14 cellular contexts compared by ENCODE assay signal in the genomic region with DNA sequence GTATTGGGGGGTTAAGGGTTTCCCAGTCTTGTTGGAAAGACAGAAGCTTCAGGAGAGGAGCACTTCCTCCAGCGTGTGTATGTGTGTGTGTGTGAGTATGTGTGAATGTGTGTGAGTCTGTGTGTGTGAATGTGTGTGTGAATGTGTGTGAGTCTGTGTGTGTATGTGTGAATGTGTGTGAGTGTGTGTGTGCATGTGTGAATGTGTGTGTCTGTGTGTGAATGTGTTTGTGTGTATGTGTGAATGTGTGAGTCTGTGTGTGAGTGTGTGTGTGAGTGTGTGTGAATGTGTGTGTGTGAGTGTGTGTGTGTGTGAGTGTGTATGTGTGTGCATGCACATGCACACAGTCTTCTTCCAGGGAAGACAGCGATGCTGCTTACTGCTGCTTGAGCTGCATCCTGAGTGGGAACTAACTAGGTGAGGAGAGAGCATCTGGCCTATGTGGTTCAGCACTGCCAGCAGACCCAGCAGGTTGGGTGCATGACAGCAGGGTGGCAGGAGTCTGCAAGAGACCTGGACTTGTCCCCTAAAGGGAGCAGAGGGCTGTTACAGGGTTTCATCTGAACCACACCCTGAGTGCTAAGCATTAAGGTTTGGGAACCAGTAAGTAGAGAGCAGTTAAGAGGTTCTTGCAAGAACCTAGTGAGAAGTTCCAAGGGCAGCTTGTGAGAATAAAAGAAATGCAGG. TPM values are rescaled to one million over a fixed set of nuclear protein-coding genes. Genes with fewer than 3 reads are reported as not detected.
DNase-seq lines count a peak whose midpoint lies in the region; ATAC-seq, FAIRE-seq and TF ChIP-seq lines count a peak whose summit lies in the region.
"Had no signal": no experiment of that assay in that cellular context is flagged by ENCODE, and none has a peak within 500 bp of the region (broad histone marks: within the 10 kb centered on the region; RNA-seq: fewer than 3 reads in every experiment).

No MANE protein-coding gene starts in this region.

- H2AFZ ChIP-seq in GM12878 (ENCODE audit: control insufficient read depth, low read depth, low read length) (no peak overlapping the region), neural progenitor cell (replicated peaks) (no peak overlapping the region)

- H3K4me1 Mint-ChIP-seq in neural progenitor cell = peaks cover 45% of the 10 kb centered on the region
- H3K4me1 Mint-ChIP-seq: nephron had no signal

- BruUV-seq in GM12878 (replicated peaks; lab: Mats Ljungman, UMichigan) = no TSS peak

- no peak for TF ChIP-seq POLR2A in GM12878 (IDR thresholded peaks at IDR 0.05; ENCODE audit: low read depth, low read length)

- no peak for TF ChIP-seq EP300 in GM12878 (IDR thresholded peaks at IDR 0.05; ENCODE audit: borderline replicate concordance in 1 of 2, control insufficient read depth in 1 of 2, low read depth in 2 of 2, low read length in 2 of 2)

- TF ChIP-seq RAD21 in GM12878 (IDR thresholded peaks at IDR 0.05; ENCODE audit: insufficient read depth, low read depth, low read length) = no peak

- H3K4me1 ChIP-seq in GM12878 (ENCODE audit: control insufficient read depth, insufficient read depth, low read length) (peaks cover 4% of the 10 kb centered on the region), neural progenitor cell (peaks cover 27% of the 10 kb centered on the region)

- in situ Hi-C loops in GM12878 (cut with MboI) = no loop called here

- H3K9ac ChIP-seq in GM12878 (ENCODE audit: control insufficient read depth, insufficient read depth, low read length) = no peak overlapping the region
- H3K9ac ChIP-seq in neural progenitor cell = no peak overlapping the region

- DNase-seq in GM12865 (ENCODE audit: low read depth) (peak; percentile 3), NCI-H2171 (lab: John Stamatoyannopoulos, UW) (peak; percentile 43), GM12878 (ENCODE audit: low read depth, low spot score) (no peak), neural progenitor cell (ENCODE audit: low spot score) (no peak), D721Med (ENCODE audit: insufficient read length, low spot score) (no peak)
- DNase-seq: Caco-2, foreskin fibroblast, MV-4-11, NCI-H69, SHP77 had no signal

- CTCF ChIA-PET in GM12878 (lab: Yijun Ruan, JAX) = interaction anchor here (0.6 to 1.2 kb wide), 3 partner anchors 22 to 201 kb away, joined by 3 read pairs; a partner anchor contains a TSS

- POLR2A ChIA-PET in GM12878 (lab: Charles Lee) = no interaction called here

- TF ChIP-seq CTCF in GM12865 (IDR thresholded peaks at IDR 0.05; ENCODE audit: insufficient read depth, low read depth, low read length, missing control alignments) (no peak), GM12878 (IDR thresholded peaks at IDR 0.05 in 2 of 3, conservative IDR thresholded peaks at IDR 0.05 in 1 of 3; ENCODE audit: control insufficient read depth in 2 of 3, extremely low read depth in 1 of 3, insufficient read depth in 1 of 3, low read depth in 3 of 3, low read length in 3 of 3) (no peak), neural progenitor cell (IDR thresholded peaks at IDR 0.05) (no peak), D721Med (IDR thresholded peaks at IDR 0.05; ENCODE audit: insufficient read depth, missing control alignments) (no peak)

- H3F3A ChIP-seq in neural progenitor cell (ENCODE audit: low read depth) = peaks cover 20% of the 10 kb centered on the region

- H3K9me3 ChIP-seq in GM12878 (replicated peaks; ENCODE audit: control insufficient read depth, insufficient read depth, low read length) (no peaks in the 10 kb centered on the region), neural progenitor cell (ENCODE audit: low read depth) (no peaks in the 10 kb centered on the region)
- H3K9me3 ChIP-seq: Caco-2, thoracic aorta had no signal

- H3K27ac ChIP-seq in GM12878 (ENCODE audit: control insufficient read depth, insufficient read depth) (no peak overlapping the region), neural progenitor cell (no peak overlapping the region)
- H3K27ac ChIP-seq: thoracic aorta had no signal

- FAIRE-seq in GM12878 (lab: Jason Lieb, UNC) (no peak), D721Med (lab: Jason Lieb, UNC) (no peak)

- H3K27ac Mint-ChIP-seq in neural progenitor cell = peak overlapping the region; percentile 54
- H3K27ac Mint-ChIP-seq: nephron had no signal

- H3K36me3 Mint-ChIP-seq in neural progenitor cell = no peaks in the 10 kb centered on the region

- SMC1A ChIA-PET in GM12878 (lab: Charles Lee; ENCODE audit: uncharacterized antibody, unreplicated experiment) = interaction anchor here (0.7 to 1.4 kb wide), 3 partner anchors 12 to 79 kb away, joined by 3 to 4 read pairs (median 3); no protein-coding TSS in a partner anchor

- no peaks in the 10 kb centered on the region for H4K20me1 ChIP-seq in GM12878 (ENCODE audit: control insufficient read depth, insufficient read depth)
- H4K20me1 ChIP-seq in neural progenitor cell (ENCODE audit: low read depth) = peaks cover 10% of the 10 kb centered on the region

- no peak overlapping the region for H3K4me2 ChIP-seq in GM12878 (ENCODE audit: control insufficient read depth, insufficient read depth)
- no peak overlapping the region for H3K4me2 ChIP-seq in neural progenitor cell

- intact Hi-C loops in GM12878 (cut with micrococcal nuclease; ENCODE audit: unreplicated experiment) = no loop called here

- 68% methylated on average over 2 of the region's 2 CpGs for whole genome bisulfite sequencing in GM12878 (ENCODE audit: insufficient coverage, insufficient replicate concordance, low lambda C conversion rate, missing lambda C conversion rate)

- H3K4me3 ChIP-seq in GM12865 (ENCODE audit: low read depth, low read length) (no peak overlapping the region), GM12878 (no peak overlapping the region), neural progenitor cell (no peak overlapping the region)
- H3K4me3 ChIP-seq: thoracic aorta had no signal

- peaks cover 5% of the 10 kb centered on the region for H3K27me3 Mint-ChIP-seq in neural progenitor cell (ENCODE audit: insufficient read depth, low read depth)

- no peaks in the 10 kb centered on the region for H3K79me2 ChIP-seq in GM12878 (ENCODE audit: control insufficient read depth, insufficient read depth, low read length)
- H3K79me2 ChIP-seq in neural progenitor cell (ENCODE audit: low read depth) = no peaks in the 10 kb centered on the region

- ATAC-seq in GM12878 (no peak; the same call in 2 of the 3 replicates), HG03342 (IDR thresholded peaks at IDR 0.05; ENCODE audit: unreplicated experiment) (no peak), HG03378 (IDR thresholded peaks at IDR 0.05; ENCODE audit: unreplicated experiment) (no peak)

- RAD21 ChIA-PET in GM12878 (lab: Charles Lee; ENCODE audit: unreplicated experiment) = interaction anchor here (1.5 kb wide), 1 partner anchor 43 kb away, joined by 3 read pairs; a partner anchor contains a TSS

- H3K27me3 ChIP-seq in GM12878 (replicated peaks in 1 of 2; ENCODE audit: control insufficient read depth in 2 of 2, insufficient read depth in 2 of 2, low read length in 1 of 2) (no peaks in the 10 kb centered on the region), neural progenitor cell (no peaks in the 10 kb centered on the region)

- H3K9me3 Mint-ChIP-seq in neural progenitor cell = no peaks in the 10 kb centered on the region
- H3K9me3 Mint-ChIP-seq: nephron had no signal

- H3K36me3 ChIP-seq in GM12878 (ENCODE audit: control insufficient read depth in 2 of 2, insufficient read depth in 2 of 2, low read length in 1 of 2) (no peaks in the 10 kb centered on the region), neural progenitor cell (no peaks in the 10 kb centered on the region)
- H3K36me3 ChIP-seq: thoracic aorta had no signal

- no peak overlapping the region for H3K4me3 Mint-ChIP-seq in neural progenitor cell
- H3K4me3 Mint-ChIP-seq: nephron had no signal

RNA-seq across cellular contexts. Expression of a gene that starts 22.7 kb away (rescaled TPM):
- total RNA-seq in GM12878 (2013; cell fraction: nucleolus; rRNA removed) = 27.5 and 33.7 TPM in 2 replicates
- total RNA-seq in GM12878 (2014; rRNA removed) = 29.6 and 37.6 TPM in 2 replicates
- 19.8 and 20.6 TPM in 2 replicates for total RNA-seq in GM12878 (2014; rRNA removed; fragmentation: Illumina TruSeq; extraction: Trizol)
- 54.3 and 55.1 TPM in 2 replicates for total RNA-seq in GM12878 (2021)
- polyA plus RNA-seq in GM12878 (2011; ENCODE audit: low read depth) = 16.6 TPM
- 11.6 and 20.9 TPM in 2 replicates for polyA plus RNA-seq in GM12878 (2011; rRNA removed)
- 34.6 and 40.0 TPM in 2 replicates for polyA plus RNA-seq in GM12878 (2011; cell fraction: cytosol; rRNA removed)
- polyA plus RNA-seq in GM12878 (2011; cell fraction: nucleus; rRNA removed) = 40.2 and 40.5 TPM in 2 replicates
- 24.3 and 26.8 TPM in 2 replicates for polyA plus RNA-seq in GM12878 (2012)
- 18.2 and 25.4 TPM in 2 replicates for polyA plus RNA-seq in GM12878 (2014; fragmentation: Illumina TruSeq; extraction: Trizol)
- 10 to 100 TPM in 1 of 2 experiments, 1 to 10 TPM in 1; 6.0 to 16.3 TPM for polyA plus RNA-seq in GM12878 (2014; fragmentation: Nextera tagmentation; extraction: Ambion mirVana)
- polyA plus RNA-seq in GM12878 (2014; rRNA removed) = 45.8 and 50.9 TPM in 2 replicates
- polyA plus RNA-seq in GM12878 (2016; fragmentation: Nextera tagmentation; extraction: Ambion mirVana) = 10 to 100 TPM; 81.4 to 86.4 TPM
- polyA minus RNA-seq in GM12878 (2011; rRNA and poly(A)+ RNA removed) = 18.9 and 32.5 TPM in 2 replicates
- 13.4 and 18.2 TPM in 2 replicates for polyA minus RNA-seq in GM12878 (2011; cell fraction: cytosol; rRNA and poly(A)+ RNA removed)
- polyA minus RNA-seq in GM12878 (2011; cell fraction: nucleus; rRNA and poly(A)+ RNA removed) = 23.0 and 32.6 TPM in 2 replicates
- 7.6 and 16.2 TPM in 2 replicates for total RNA-seq in neural progenitor cell (ENCODE audit: low replicate concordance)

RNA-seq across cellular contexts. Expression of a gene that starts 43.0 kb away (rescaled TPM):
- total RNA-seq in GM12878 (2013; cell fraction: nucleolus; rRNA removed) = 15.8 and 20.0 TPM in 2 replicates
- 15.6 and 17.8 TPM in 2 replicates for total RNA-seq in GM12878 (2014; rRNA removed)
- total RNA-seq in GM12878 (2014; rRNA removed; fragmentation: Illumina TruSeq; extraction: Trizol) = 19.0 and 21.2 TPM in 2 replicates
- total RNA-seq in GM12878 (2021) = 43.8 and 48.6 TPM in 2 replicates
- 12.9 TPM for polyA plus RNA-seq in GM12878 (2011; ENCODE audit: low read depth)
- polyA plus RNA-seq in GM12878 (2011; rRNA removed) = 19.2 and 34.5 TPM in 2 replicates
- polyA plus RNA-seq in GM12878 (2011; cell fraction: cytosol; rRNA removed) = 38.9 and 50.1 TPM in 2 replicates
- 38.7 and 52.2 TPM in 2 replicates for polyA plus RNA-seq in GM12878 (2011; cell fraction: nucleus; rRNA removed)
- polyA plus RNA-seq in GM12878 (2012) = 17.3 and 20.9 TPM in 2 replicates
- 24.7 and 31.4 TPM in 2 replicates for polyA plus RNA-seq in GM12878 (2014; fragmentation: Illumina TruSeq; extraction: Trizol)
- polyA plus RNA-seq in GM12878 (2014; fragmentation: Nextera tagmentation; extraction: Ambion mirVana) = 10 to 100 TPM; 12.6 to 28.4 TPM
- polyA plus RNA-seq in GM12878 (2014; rRNA removed) = 48.5 and 56.4 TPM in 2 replicates
- 10 to 100 TPM; 39.7 to 51.1 TPM for polyA plus RNA-seq in GM12878 (2016; fragmentation: Nextera tagmentation; extraction: Ambion mirVana)
- polyA minus RNA-seq in GM12878 (2011; rRNA and poly(A)+ RNA removed) = 26.6 and 27.9 TPM in 2 replicates
- polyA minus RNA-seq in GM12878 (2011; cell fraction: cytosol; rRNA and poly(A)+ RNA removed) = 15.0 and 15.9 TPM in 2 replicates
- 9.7 and 21.3 TPM in 2 replicates for polyA minus RNA-seq in GM12878 (2011; cell fraction: nucleus; rRNA and poly(A)+ RNA removed)
- total RNA-seq in neural progenitor cell (ENCODE audit: low replicate concordance) = 11.5 and 31.7 TPM in 2 replicates

RNA-seq across cellular contexts. Expression of a gene that starts 43.4 kb away (rescaled TPM):
- 28.8 and 30.3 TPM in 2 replicates for total RNA-seq in GM12878 (2013; cell fraction: nucleolus; rRNA removed)
- 13.4 and 14.4 TPM in 2 replicates for total RNA-seq in GM12878 (2014; rRNA removed)
- total RNA-seq in GM12878 (2014; rRNA removed; fragmentation: Illumina TruSeq; extraction: Trizol) = 14.2 and 15.3 TPM in 2 replicates
- 16.6 and 17.2 TPM in 2 replicates for total RNA-seq in GM12878 (2021)
- 7.0 TPM for polyA plus RNA-seq in GM12878 (2011; ENCODE audit: low read depth)
- polyA plus RNA-seq in GM12878 (2011; rRNA removed) = 24.8 TPM in 2 replicates
- 23.6 and 26.4 TPM in 2 replicates for polyA plus RNA-seq in GM12878 (2011; cell fraction: cytosol; rRNA removed)
- polyA plus RNA-seq in GM12878 (2011; cell fraction: nucleus; rRNA removed) = 17.1 and 18.5 TPM in 2 replicates
- 7.3 and 9.4 TPM in 2 replicates for polyA plus RNA-seq in GM12878 (2012)
- polyA plus RNA-seq in GM12878 (2014; fragmentation: Illumina TruSeq; extraction: Trizol) = 17.7 and 19.2 TPM in 2 replicates
- polyA plus RNA-seq in GM12878 (2014; fragmentation: Nextera tagmentation; extraction: Ambion mirVana) = 10 to 100 TPM; 15.9 to 21.7 TPM
- polyA plus RNA-seq in GM12878 (2014; rRNA removed) = 11.1 and 15.1 TPM in 2 replicates
- polyA plus RNA-seq in GM12878 (2016; fragmentation: Nextera tagmentation; extraction: Ambion mirVana) = 10 to 100 TPM; 20.4 to 21.0 TPM
- 20.0 and 25.3 TPM in 2 replicates for polyA minus RNA-seq in GM12878 (2011; rRNA and poly(A)+ RNA removed)
- 6.5 and 7.8 TPM in 2 replicates for polyA minus RNA-seq in GM12878 (2011; cell fraction: cytosol; rRNA and poly(A)+ RNA removed)
- polyA minus RNA-seq in GM12878 (2011; cell fraction: nucleus; rRNA and poly(A)+ RNA removed) = 7.1 and 8.2 TPM in 2 replicates
- total RNA-seq in neural progenitor cell (ENCODE audit: low replicate concordance) = 29.4 and 31.4 TPM in 2 replicates

Comparison
In these comparisons a context has a peak if more than half of its experiments do, and no peak if none do; other contexts are left out.
1. DNase-seq: peak in GM12865 (single experiment) and NCI-H2171 (single experiment); none in GM12878 (single experiment), neural progenitor cell (single experiment) and D721Med (single experiment).